In genomic region chr4:76562161-76562560, GRCh38 we compare ENCODE assay signal across 10 cellular contexts.
DNase-seq lines count a peak whose midpoint lies in the region; ATAC-seq, FAIRE-seq and TF ChIP-seq lines count a peak whose summit lies in the region.
"Had no signal": no experiment of that assay in that cellular context is flagged by ENCODE, and none has a peak within 500 bp of the region (broad histone marks: within the 10 kb centered on the region; RNA-seq: fewer than 3 reads in every experiment).

No MANE protein-coding gene starts in this region.

- no peaks in the 10 kb centered on the region for H3K79me2 ChIP-seq in HepG2 (ENCODE audit: insufficient read depth, low read length)
- no peaks in the 10 kb centered on the region for H3K79me2 ChIP-seq in mesendoderm (ENCODE audit: control insufficient read depth, insufficient read depth, low read length)

- intact Hi-C loops in HepG2 (cut with micrococcal nuclease; ENCODE audit: unreplicated experiment): no loop called here

- WGBS in liver: 81% methylated on average over 2 of the region's 2 CpGs
- WGBS in HepG2 (ENCODE audit: low lambda C conversion rate): 5% methylated on average over 2 of the region's 2 CpGs
- no CpG with 5 or more reads among the region's 2 CpGs for WGBS in mesendoderm (ENCODE audit: extremely low coverage, insufficient coverage, low lambda C conversion rate)

- H2AFZ ChIP-seq in HepG2 (ENCODE audit: low read length): no peak overlapping the region

- H4K5ac ChIP-seq in mesendoderm (ENCODE audit: low read length): no peak overlapping the region

- H3K27ac ChIP-seq in liver (ENCODE audit: low read depth in 1 of 2, low read length in 2 of 2) (peak overlapping the region; percentile 41 to 68), HepG2 (ENCODE audit: extremely low read length, insufficient read depth, low read length) (no peak overlapping the region), mesendoderm (ENCODE audit: low read depth, low read length) (no peak overlapping the region)

- no peak overlapping the region for H3K18ac ChIP-seq in mesendoderm (ENCODE audit: low read length)

- H3K27me3 ChIP-seq in liver (ENCODE audit: control insufficient read depth in 4 of 4, insufficient read depth in 4 of 4, low read length in 3 of 4) (no peaks in the 10 kb centered on the region), HepG2 (ENCODE audit: control insufficient read depth in 1 of 2, insufficient read depth in 2 of 2, low read length in 2 of 2) (no peaks in the 10 kb centered on the region), bronchial epithelial cell (ENCODE audit: control insufficient read depth, insufficient read depth, low read length) (no peaks in the 10 kb centered on the region), mesendoderm (ENCODE audit: insufficient read depth, low read length, poor library complexity) (no peaks in the 10 kb centered on the region)

- no peak overlapping the region for H2BK120ac ChIP-seq in mesendoderm (ENCODE audit: low read depth, low read length)

- no peak overlapping the region for H3K23ac ChIP-seq in mesendoderm (ENCODE audit: low read length)

- no peak overlapping the region for H3K9ac ChIP-seq in liver (ENCODE audit: low read depth in 1 of 2, low read length in 2 of 2)
- H3K9ac ChIP-seq in HepG2 (ENCODE audit: insufficient read depth, low read depth, low read length): no peak overlapping the region
- no peak overlapping the region for H3K9ac ChIP-seq in mesendoderm (ENCODE audit: low read length)

- TF ChIP-seq RAD21 in liver (IDR thresholded peaks at IDR 0.05) (no peak), HepG2 (CRISPR knock-in tag; IDR thresholded peaks at IDR 0.05) (no peak)

- H3K4me3 ChIP-seq in liver (ENCODE audit: low read depth in 1 of 3, low read length in 3 of 3) (no peak overlapping the region), HepG2 (replicated peaks in 1 of 3; ENCODE audit: insufficient read depth in 1 of 3, low read depth in 2 of 3, low read length in 3 of 3) (no peak overlapping the region), bronchial epithelial cell (ENCODE audit: low read depth, low read length) (no peak overlapping the region), mesendoderm (ENCODE audit: low read length) (no peak overlapping the region)

- no peak overlapping the region for H3K56ac ChIP-seq in mesendoderm (ENCODE audit: low read length)

- H3K4me1 ChIP-seq in liver (ENCODE audit: control insufficient read depth in 4 of 4, insufficient read depth in 4 of 4, low read length in 3 of 4) (peaks cover 0 to 14% (median 7%) of the 10 kb centered on the region in 4 donors), HepG2 (ENCODE audit: insufficient read depth, low read length) (peaks cover 6% of the 10 kb centered on the region; the same call in 1 of the 2 replicates), mesendoderm (ENCODE audit: control insufficient read depth, low read depth, low read length) (peaks cover 7% of the 10 kb centered on the region)

- TF ChIP-seq EP300 in HepG2 (IDR thresholded peaks at IDR 0.05; ENCODE audit: low read depth in 2 of 2, low read length in 2 of 2): no peak
- no peak for TF ChIP-seq EP300 in HepG2 (CRISPR knock-in tag; IDR thresholded peaks at IDR 0.05; ENCODE audit: borderline replicate concordance)

- TF ChIP-seq POLR2A in HepG2 (IDR thresholded peaks at IDR 0.05; ENCODE audit: insufficient read depth in 1 of 2, low read depth in 2 of 2, low read length in 2 of 2): no peak

- DNase-seq in HepG2 (ENCODE audit: low spot score): no peak
- DNase-seq in bronchial epithelial cell (ENCODE audit: low read depth): peak; percentile 69
- DNase-seq in kidney glomerular epithelial cell (lab: John Stamatoyannopoulos, UW): peak; percentile 87
- DNase-seq in mesendoderm: no peak
- DNase-seq in effector CD4-positive, alpha-beta T cell: no peak
- no peak for DNase-seq in stimulated activated CD4-positive, alpha-beta T cell treated with anti-CD3 and anti-CD28 coated beads, Interleukin-4, amount 100 ng/mL, for 1 hour

- H4K8ac ChIP-seq in mesendoderm (ENCODE audit: low read depth, low read length): no peak overlapping the region

- H2BK5ac ChIP-seq in mesendoderm (ENCODE audit: low read length): no peak overlapping the region

- in situ Hi-C loops in HepG2 (cut with HindIII; ENCODE audit: extremely low pct_ligation_motif_present, low pct_unique_long_range_greater_than_20kb): no loop called here

- no peak overlapping the region for H2BK15ac ChIP-seq in mesendoderm (replicated peaks; ENCODE audit: low read depth)

- BruUV-seq in HepG2 (replicated peaks; lab: Mats Ljungman, UMichigan): no TSS peak

- FAIRE-seq in HepG2 (lab: Jason Lieb, UNC): no peak
- FAIRE-seq in bronchial epithelial cell (lab: Jason Lieb, UNC): no peak
- FAIRE-seq: A204.1, keratinocyte had no signal

- H3K4me2 ChIP-seq in HepG2 (ENCODE audit: low read depth, low read length) (no peak overlapping the region), mesendoderm (ENCODE audit: low read length) (no peak overlapping the region)

- no peaks in the 10 kb centered on the region for H3K79me1 ChIP-seq in mesendoderm (ENCODE audit: low read length)

- POLR2A ChIA-PET in HepG2 (lab: Yijun Ruan, JAX): no interaction called here

- ATAC-seq in HepG2 (no peak), GM21825 (IDR thresholded peaks at IDR 0.05; ENCODE audit: unreplicated experiment) (no peak)

- H3K9me3 ChIP-seq in liver (ENCODE audit: control insufficient read depth in 4 of 4, low read length in 3 of 4) (no peaks in the 10 kb centered on the region), HepG2 (ENCODE audit: low read length) (no peaks in the 10 kb centered on the region)

- no peak overlapping the region for H2AK5ac ChIP-seq in mesendoderm (ENCODE audit: low read length)

- no peak for TF ChIP-seq CTCF in liver (IDR thresholded peaks at IDR 0.05; ENCODE audit: low read depth, low read length, missing input control)
- no peak for TF ChIP-seq CTCF in HepG2 (CRISPR knock-in tag; IDR thresholded peaks at IDR 0.05)
- TF ChIP-seq CTCF in bronchial epithelial cell (IDR thresholded peaks at IDR 0.05; ENCODE audit: insufficient read depth, low read length, severe bottlenecking): no peak

- CTCF ChIA-PET in HepG2 (lab: Yijun Ruan, JAX; ENCODE audit: low intra/inter-chr PET ratio, low total read pairs): no interaction called here

- H4K20me1 ChIP-seq in HepG2 (ENCODE audit: insufficient read depth, low read length): no peaks in the 10 kb centered on the region

- H3K36me3 ChIP-seq in liver (ENCODE audit: control insufficient read depth in 4 of 4, insufficient read depth in 3 of 4, low read depth in 1 of 4, low read length in 3 of 4) (peaks cover 2 to 7% (median 4%) of the 10 kb centered on the region in 4 donors), HepG2 (replicated peaks in 1 of 2; ENCODE audit: control insufficient read depth in 1 of 2, insufficient read depth in 2 of 2, low read length in 2 of 2) (no peaks in the 10 kb centered on the region), bronchial epithelial cell (ENCODE audit: control insufficient read depth, insufficient read depth, low read length) (no peaks in the 10 kb centered on the region), mesendoderm (ENCODE audit: control insufficient read depth, insufficient read depth, low read length) (no peaks in the 10 kb centered on the region)

- H3K4ac ChIP-seq in mesendoderm (ENCODE audit: low read depth, low read length): no peak overlapping the region

TF ChIP-seq in liver, 16 proteins besides CTCF, POLR2A, EP300 and RAD21:
- TF ChIP-seq HNF4G (IDR thresholded peaks at IDR 0.05) (no peak), FOXA2 (IDR thresholded peaks at IDR 0.05) (no peak), JUND (IDR thresholded peaks at IDR 0.05) (no peak), SP1 (IDR thresholded peaks at IDR 0.05) (no peak), HNF4A (conservative IDR thresholded peaks at IDR 0.05) (no peak), RXRA (IDR thresholded peaks at IDR 0.05) (no peak), MAX (IDR thresholded peaks at IDR 0.05) (no peak)

TF ChIP-seq in HepG2, 621 proteins besides CTCF, POLR2A, EP300 and RAD21 (continues in another document):
- TF ChIP-seq ZNF224 (CRISPR knock-in tag; IDR thresholded peaks at IDR 0.05) (no peak), BCLAF1 (IDR thresholded peaks at IDR 0.05) (no peak), FOXO4 (CRISPR knock-in tag; conservative IDR thresholded peaks at IDR 0.05) (no peak), ZNF724P (CRISPR knock-in tag; IDR thresholded peaks at IDR 0.05; ENCODE audit: borderline replicate concordance) (no peak)

Comparison
In these comparisons a context has a peak if more than half of its experiments do, and no peak if none do; other contexts are left out.
1. H3K27ac ChIP-seq: peak in liver (2 of 2); none in HepG2 (single experiment) and mesendoderm (single experiment).
2. DNase-seq: peak in bronchial epithelial cell (single experiment) and kidney glomerular epithelial cell (single experiment); none in HepG2 (single experiment), mesendoderm (single experiment), effector CD4-positive, alpha-beta T cell (single experiment) and stimulated activated CD4-positive, alpha-beta T cell treated with anti-CD3 and anti-CD28 coated beads, Interleukin-4, amount 100 ng/mL, for 1 hour (single experiment).